18 cellular contexts compared by ENCODE assay signal in genomic region chr10:127992376-127992775, GRCh38.
DNase-seq lines count a peak whose midpoint lies in the region; ATAC-seq and TF ChIP-seq lines count a peak whose summit lies in the region.
"Had no signal": no experiment of that assay in that cellular context is flagged by ENCODE, and none has a peak within 500 bp of the region (broad histone marks: within the 10 kb centered on the region; RNA-seq: fewer than 3 reads in every experiment).

No MANE protein-coding gene starts in this region.

- no peak for ATAC-seq in HCT116
- ATAC-seq: effector memory CD8-positive, alpha-beta T cell; left lobe of liver; mucosa of descending colon had no signal

- TF ChIP-seq POLR2A in HCT116 (IDR thresholded peaks at IDR 0.05; ENCODE audit: borderline replicate concordance, extremely low read depth, insufficient read depth, insufficient read length), result no peak

- H3K27ac ChIP-seq in BLaER1 treated with 17β-estradiol and CSF1 and Interleukin-3, amounts not matched to agents 10 nM and 100 nM, result peak overlapping the region in 5 of 11 experiments; percentile 45 to 70 (median 65); a peak in 8 of 22 replicates
- H3K27ac ChIP-seq in HCT116 (ENCODE audit: low read depth, low read length), result peak overlapping the region; percentile 55; the same call in 1 of the 2 replicates
- H3K27ac ChIP-seq: SJCRH30 had no signal

- DNase-seq in HCT116 (ENCODE audit: low read depth, low spot score) (no peak), MCF 10A (ENCODE audit: unreplicated experiment) (no peak), MV-4-11 (lab: John Stamatoyannopoulos, UW) (no peak), ecto neural progenitor cell (ENCODE audit: low spot score) (no peak), NOMO-1 treated with DMSO at 0.1 percent for 48 hours (lab: John Stamatoyannopoulos, UW; ENCODE audit: unreplicated experiment) (no peak)
- DNase-seq: cerebellar nuclear complex; effector memory CD8-positive, alpha-beta T cell; Kasumi-1; mucosa of descending colon; NCI-H1092 treated with DMSO at 0.1 percent for 48 hours; NCI-H524; SJCRH30 had no signal

- peak overlapping the region in 1 of 11 experiments; percentile 34; a peak in 1 of 22 replicates for H3K9ac ChIP-seq in BLaER1 treated with 17β-estradiol and CSF1 and Interleukin-3, amounts not matched to agents 10 nM and 100 nM
- H3K9ac ChIP-seq in HCT116 (ENCODE audit: low read length), result no peak overlapping the region
- peak overlapping the region; percentile 71 for H3K9ac ChIP-seq in skeletal muscle satellite cell (ENCODE audit: low read depth, low read length)

- no peaks in the 10 kb centered on the region for H3K27me3 ChIP-seq in BLaER1 treated with 17β-estradiol and CSF1 and Interleukin-3, amounts not matched to agents 10 nM and 100 nM
- no peaks in the 10 kb centered on the region for H3K27me3 ChIP-seq in HCT116 (ENCODE audit: insufficient read depth, low read length)
- no peaks in the 10 kb centered on the region for H3K27me3 ChIP-seq in skeletal muscle satellite cell (ENCODE audit: control insufficient read depth, insufficient read depth, low read length)

- H3K9me3 ChIP-seq in BLaER1 treated with 17β-estradiol and CSF1 and Interleukin-3, amounts not matched to agents 10 nM and 100 nM (replicated peaks in 1 of 11), result no peaks in the 10 kb centered on the region
- H3K9me3 ChIP-seq in HCT116 (ENCODE audit: control insufficient read depth in 1 of 2, insufficient read depth in 1 of 2, low read depth in 1 of 2, low read length in 2 of 2), result no peaks in the 10 kb centered on the region
- H3K9me3 ChIP-seq in skeletal muscle satellite cell (replicated peaks; ENCODE audit: low read length), result no peaks in the 10 kb centered on the region
- H3K9me3 ChIP-seq: mucosa of descending colon, SJCRH30, thoracic aorta had no signal

- TF ChIP-seq CTCF in HCT116 (IDR thresholded peaks at IDR 0.05 in 2 of 3, conservative IDR thresholded peaks at IDR 0.05 in 1 of 3; ENCODE audit: borderline replicate concordance in 1 of 3, insufficient read depth in 1 of 3, low read depth in 2 of 3, low read length in 2 of 3) (no peak), MCF 10A (IDR thresholded peaks at IDR 0.05; ENCODE audit: unreplicated experiment) (no peak)

- H3K9me3 Mint-ChIP-seq in MCF 10A (ENCODE audit: unreplicated experiment), result no peaks in the 10 kb centered on the region
- H3K9me3 Mint-ChIP-seq: activated T-helper 2 cell treated with anti-CD3 and anti-CD28 coated beads, Interferon-gamma antibody, Interleukin-2, Interleukin-4, amounts not matched to agents 10 μg/mL and 5 μg/mL and 100 μg/mL, durations not matched to agents 14 hours and 24 hours and 36 hours; effector memory CD8-positive, alpha-beta T cell had no signal

- intact Hi-C loops in HCT116 (cut with micrococcal nuclease) (no loop called here), MCF 10A (cut with micrococcal nuclease) (no loop called here)

- peaks cover 29% of the 10 kb centered on the region for H3K4me1 Mint-ChIP-seq in MCF 10A (ENCODE audit: insufficient read depth, unreplicated experiment)

- H3K36me3 Mint-ChIP-seq in MCF 10A (ENCODE audit: insufficient read depth, unreplicated experiment), result no peaks in the 10 kb centered on the region

- H2AFZ ChIP-seq in HCT116 (ENCODE audit: low read depth, low read length, poor library complexity, severe bottlenecking), result no peak overlapping the region

- CTCF ChIA-PET in HCT116 (lab: Charles Lee), result interaction anchor here (2.2 kb wide), 1 partner anchor 19 kb away, joined by 6 read pairs; no protein-coding TSS in a partner anchor
- CTCF ChIA-PET in MCF 10A (lab: Yijun Ruan, JAX), result interaction anchor here (3.6 kb wide), 1 partner anchor 19 kb away, joined by 27 read pairs; no protein-coding TSS in a partner anchor

- H3K4me2 ChIP-seq in BLaER1 treated with 17β-estradiol and CSF1 and Interleukin-3, amounts not matched to agents 10 nM and 100 nM, result peak overlapping the region; percentile 71 to 89 (median 80)
- no peak overlapping the region for H3K4me2 ChIP-seq in HCT116 (ENCODE audit: low read length)
- H3K4me2 ChIP-seq in skeletal muscle satellite cell (ENCODE audit: low read length), result no peak overlapping the region

- no TSS peak for BruUV-seq in HCT116 (replicated peaks; lab: Mats Ljungman, UMichigan)
- BruUV-seq in MCF 10A (replicated peaks; lab: Mats Ljungman, UMichigan), result no TSS peak

- POLR2A ChIA-PET in HCT116 (lab: Charles Lee) (no interaction called here), MCF 10A (lab: Yijun Ruan, JAX) (no interaction called here)

- RAD21 ChIA-PET in HCT116 (lab: Charles Lee; ENCODE audit: low non-redundant PET in 1 of 2, low total read pairs in 2 of 2, uncharacterized antibody in 2 of 2, unreplicated experiment in 2 of 2), result no interaction called here

- H3K27me3 Mint-ChIP-seq in MCF 10A (ENCODE audit: insufficient read depth, unreplicated experiment), result no peaks in the 10 kb centered on the region

- TF ChIP-seq RAD21 in HCT116 (IDR thresholded peaks at IDR 0.05; ENCODE audit: low read depth), result no peak

- H3K27ac Mint-ChIP-seq in MCF 10A (ENCODE audit: low read depth, unreplicated experiment), result peak overlapping the region; percentile 85
- H3K27ac Mint-ChIP-seq: B cell had no signal

- H4K20me1 ChIP-seq in BLaER1 treated with 17β-estradiol and CSF1 and Interleukin-3, amounts not matched to agents 10 nM and 100 nM, result no peaks in the 10 kb centered on the region; a peak in 2 of 22 replicates
- H4K20me1 ChIP-seq in HCT116 (ENCODE audit: insufficient read depth), result no peaks in the 10 kb centered on the region

- H3K79me2 ChIP-seq in HCT116 (ENCODE audit: insufficient read depth, low read length), result no peaks in the 10 kb centered on the region

- no peaks in the 10 kb centered on the region for H3K36me3 ChIP-seq in BLaER1 treated with 17β-estradiol and CSF1 and Interleukin-3, amounts not matched to agents 10 nM and 100 nM
- no peaks in the 10 kb centered on the region for H3K36me3 ChIP-seq in HCT116 (ENCODE audit: control insufficient read depth in 1 of 2, insufficient read depth in 2 of 2, low read length in 2 of 2)
- H3K36me3 ChIP-seq in skeletal muscle satellite cell (ENCODE audit: insufficient read depth, low read length), result no peaks in the 10 kb centered on the region
- H3K36me3 ChIP-seq: SJCRH30, thoracic aorta had no signal

- no peak overlapping the region for H3K4me3 ChIP-seq in BLaER1 treated with 17β-estradiol and CSF1 and Interleukin-3, amounts not matched to agents 10 nM and 100 nM
- H3K4me3 ChIP-seq in HCT116 (replicated peaks in 1 of 2; ENCODE audit: low read depth in 1 of 2, low read length in 2 of 2) (no peak overlapping the region), skeletal muscle satellite cell (ENCODE audit: low read length) (no peak overlapping the region)
- H3K4me3 ChIP-seq: mucosa of descending colon, SJCRH30 had no signal

- no peaks in the 10 kb centered on the region for H3K9me2 ChIP-seq in HCT116 (ENCODE audit: insufficient read depth)

- peaks cover 62 to 75% (median 68%) of the 10 kb centered on the region in 10 experiments for H3K4me1 ChIP-seq in BLaER1 treated with 17β-estradiol and CSF1 and Interleukin-3, amounts not matched to agents 10 nM and 100 nM
- H3K4me1 ChIP-seq in HCT116 (ENCODE audit: control insufficient read depth in 1 of 2, insufficient read depth in 2 of 2, low read length in 2 of 2) (peaks cover 31 to 36% of the 10 kb centered on the region in 2 experiments), skeletal muscle satellite cell (ENCODE audit: control insufficient read depth, insufficient read depth, low read length) (peaks cover 37% of the 10 kb centered on the region)

- H3K4me3 Mint-ChIP-seq in MCF 10A (ENCODE audit: unreplicated experiment), result no peak overlapping the region
- H3K4me3 Mint-ChIP-seq: B cell had no signal

TF ChIP-seq in HCT116, 20 proteins besides CTCF, POLR2A, EP300 and RAD21:
- TF ChIP-seq EZH2 (IDR thresholded peaks at IDR 0.05) (no peak), SRF (IDR thresholded peaks at IDR 0.05; ENCODE audit: low read depth) (no peak), EZH2phosphoT487 (IDR thresholded peaks at IDR 0.05; ENCODE audit: borderline replicate concordance) (no peak), CBX3 (IDR thresholded peaks at IDR 0.05; ENCODE audit: low read depth) (no peak), YY1 (IDR thresholded peaks at IDR 0.05; ENCODE audit: extremely low read depth, insufficient replicate concordance, low read depth, low read length) (no peak), SP1 (IDR thresholded peaks at IDR 0.05; ENCODE audit: low read depth) (no peak), ELF1 (IDR thresholded peaks at IDR 0.05; ENCODE audit: borderline replicate concordance, low read depth) (no peak), FOSL1 (IDR thresholded peaks at IDR 0.05; ENCODE audit: low read depth) (no peak)

Comparison
In these comparisons a context has a peak if more than half of its experiments do, and no peak if none do; other contexts are left out.
1. H3K4me2 ChIP-seq: peak in BLaER1 treated with 17β-estradiol and CSF1 and Interleukin-3, amounts not matched to agents 10 nM and 100 nM (11 of 11); none in HCT116 (single experiment) and skeletal muscle satellite cell (single experiment).